In genomic region chrY:6894496-6894895, GRCh38 we compare ENCODE assay signal across 34 cellular contexts. TPM values are rescaled to one million over a fixed set of nuclear protein-coding genes. Genes with fewer than 3 reads are reported as not detected.
"Had no signal": no experiment of that assay in that cellular context is flagged by ENCODE, and none has a peak within 500 bp of the region (broad histone marks: within the 10 kb centered on the region; RNA-seq: fewer than 3 reads in every experiment).

No MANE protein-coding gene starts in this region.

- H3K4me3 ChIP-seq: heart right ventricle, hepatocyte, left ventricle myocardium inferior, lung, mucosa of descending colon, pancreas, prostate gland, sigmoid colon, spleen, suprapubic skin, thoracic aorta, tibial artery, upper lobe of right lung had no signal

- H3K27ac ChIP-seq: heart right ventricle, hepatocyte, left ventricle myocardium inferior, pancreas, prostate gland, sigmoid colon, spleen, suprapubic skin, thoracic aorta, tibial artery, upper lobe of right lung had no signal

- FAIRE-seq: pancreas, small intestine, urothelium cell line had no signal

- H3K27me3 ChIP-seq: heart right ventricle, hepatocyte, pancreas, sigmoid colon, spleen, suprapubic skin, tibial artery, upper lobe of right lung had no signal

- H3K4me1 ChIP-seq: heart right ventricle, left ventricle myocardium inferior, pancreas, prostate gland, sigmoid colon, spleen, suprapubic skin, tibial artery, upper lobe of right lung had no signal

- DNase-seq: heart right ventricle; islet precursor cell; left ventricle myocardium inferior; midbrain; mucosa of descending colon; naive thymus-derived CD4-positive, alpha-beta T cell; nucleus accumbens; pancreas; posterior cingulate gyrus; retina; right cardiac atrium; sigmoid colon; small intestine; spleen; stimulated activated CD4-positive, alpha-beta T cell treated with anti-CD3 and anti-CD28 coated beads, Interleukin-4, amount 100 ng/mL, for 24 hours; stimulated activated naive CD4-positive, alpha-beta T cell; tibial artery; trophoblast cell; upper lobe of right lung had no signal

- H3K4me2 ChIP-seq: hepatocyte had no signal

- H2AFZ ChIP-seq: hepatocyte had no signal

- H3K36me3 ChIP-seq: heart right ventricle, left ventricle myocardium inferior, pancreas, prostate gland, sigmoid colon, spleen, suprapubic skin, thoracic aorta, tibial artery, upper lobe of right lung had no signal

- H3K9me3 ChIP-seq: heart right ventricle, left ventricle myocardium inferior, mucosa of descending colon, pancreas, prostate gland, sigmoid colon, spleen, suprapubic skin, thoracic aorta, tibial artery, upper lobe of right lung had no signal

- H3K79me2 ChIP-seq: hepatocyte had no signal

- ATAC-seq: heart right ventricle; mucosa of descending colon; naive thymus-derived CD4-positive, alpha-beta T cell; natural killer cell treated with Interleukin-12 subunit alpha and Interleukin-12 subunit beta and Interleukin-15 and Interleukin-18, amount 100 ng/mL, for 72 hours; pancreas; right cardiac atrium; stimulated activated effector memory CD8-positive, alpha-beta T cell treated with anti-CD3 and anti-CD28 coated beads, Interleukin-12 subunit alpha, Interleukin-12 subunit beta, amount 100 ng/mL, for 72 hours; upper lobe of right lung had no signal

RNA-seq across cellular contexts. Expression of gene TBL1Y, which starts 16.0 kb away (rescaled TPM):
- total RNA-seq: hepatocyte; left ventricle myocardium inferior; lung; mesenteric fat pad; myocyte; naive thymus-derived CD4-positive, alpha-beta T cell; natural killer cell treated with Interleukin-12 subunit alpha and Interleukin-12 subunit beta and Interleukin-15 and Interleukin-18, amount 100 ng/mL, for 72 hours; osteoblast; spleen had no signal
- polyA plus RNA-seq: heart right ventricle; hepatocyte; naive thymus-derived CD4-positive, alpha-beta T cell; neural cell; spleen had no signal

RNA-seq across cellular contexts. Expression of gene AMELY, which starts 17.1 kb away (rescaled TPM):
- total RNA-seq: heart right ventricle; hepatocyte; kidney epithelial cell; left ventricle myocardium inferior; lower leg skin; lung; mesenteric fat pad; mucosa of descending colon; myocyte; naive thymus-derived CD4-positive, alpha-beta T cell; natural killer cell treated with Interleukin-12 subunit alpha and Interleukin-12 subunit beta and Interleukin-15 and Interleukin-18, amount 100 ng/mL, for 72 hours; osteoblast; prostate gland; right cardiac atrium; sigmoid colon; spleen; subcutaneous adipose tissue; suprapubic skin; thoracic aorta; upper lobe of right lung had no signal
- polyA plus RNA-seq: heart right ventricle; hepatocyte; lung; naive thymus-derived CD4-positive, alpha-beta T cell; neural cell; right cardiac atrium; sigmoid colon; small intestine; spleen had no signal
